Comparison of ENCODE assay signal across 12 cellular contexts in the genomic region with DNA sequence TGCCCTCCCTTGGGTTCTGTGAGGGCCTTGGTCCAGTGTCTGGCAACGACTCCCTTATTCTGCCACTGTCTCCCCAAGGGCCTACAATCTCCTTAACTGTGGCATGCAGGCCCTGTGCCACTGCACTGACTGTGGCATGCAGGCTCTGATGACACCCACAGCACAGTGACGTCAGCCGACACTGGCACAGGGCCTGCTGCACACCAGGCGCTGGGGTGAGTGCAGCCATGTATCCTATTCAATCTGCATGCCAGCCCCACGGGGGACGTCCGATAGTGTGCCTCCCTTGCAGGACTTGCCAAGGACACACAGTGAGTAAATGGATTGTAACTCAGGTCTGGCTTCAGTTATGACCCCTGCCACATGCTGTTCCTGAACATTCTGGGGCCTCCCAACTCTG. TPM values are rescaled to one million over a fixed set of nuclear protein-coding genes. Genes with fewer than 3 reads are reported as not detected.
DNase-seq lines count a peak whose midpoint lies in the region; ATAC-seq and TF ChIP-seq lines count a peak whose summit lies in the region.
"Had no signal": no experiment of that assay in that cellular context is flagged by ENCODE, and none has a peak within 500 bp of the region (broad histone marks: within the 10 kb centered on the region; RNA-seq: fewer than 3 reads in every experiment).

No MANE protein-coding gene starts in this region.

- H3K9ac ChIP-seq in colonic mucosa (ENCODE audit: low read depth in 2 of 2, low read length in 2 of 2), result no peak overlapping the region

- H3K36me3 ChIP-seq in colonic mucosa (no peaks in the 10 kb centered on the region), lower lobe of right lung (no peaks in the 10 kb centered on the region), transverse colon (no peaks in the 10 kb centered on the region)
- H3K36me3 ChIP-seq in CD4-positive, alpha-beta memory T cell (ENCODE audit: insufficient read depth, low read length), result no peaks in the 10 kb centered on the region

- POLR2A ChIA-PET in CD4-positive, alpha-beta memory T cell (lab: Charles Lee; ENCODE audit: partially characterized antibody), result no interaction called here

- no peaks in the 10 kb centered on the region for H3K27me3 Mint-ChIP-seq in CD4-positive, alpha-beta memory T cell

- in situ Hi-C loops in transverse colon (cut with MboI; ENCODE audit: low pct_ligation_motif_present in 1 of 4, low pct_unique_long_range_greater_than_20kb in 1 of 4, low sequenced_read_pairs in 3 of 4), result no loop called here

- no peak for TF ChIP-seq EP300 in transverse colon (IDR thresholded peaks at IDR 0.05; ENCODE audit: low read depth)

- no peak overlapping the region for H3K27ac ChIP-seq in colonic mucosa
- no peak overlapping the region for H3K27ac ChIP-seq in lower lobe of right lung
- peak overlapping the region in 3 of 4 donors; percentile 4 to 71 (median 21) for H3K27ac ChIP-seq in transverse colon
- H3K27ac ChIP-seq in CD4-positive, alpha-beta memory T cell (ENCODE audit: low read depth, low read length), result no peak overlapping the region

- H3K4me1 ChIP-seq in colonic mucosa, result peaks cover 10% of the 10 kb centered on the region
- peaks cover 23% of the 10 kb centered on the region for H3K4me1 ChIP-seq in lower lobe of right lung
- peaks cover 6 to 32% (median 25%) of the 10 kb centered on the region in 4 donors for H3K4me1 ChIP-seq in transverse colon
- H3K4me1 ChIP-seq in CD4-positive, alpha-beta memory T cell (ENCODE audit: insufficient read depth, low read length), result no peaks in the 10 kb centered on the region

- intact Hi-C loops in colonic mucosa (cut with DNase I) (no loop called here), lower lobe of right lung (cut with DNase I) (no loop called here), transverse colon (cut with DNase I; ENCODE audit: low total_unique reads) (no loop called here)
- intact Hi-C loops in CD4-positive, alpha-beta memory T cell (cut with micrococcal nuclease), result no loop called here

- H3K9me3 ChIP-seq in colonic mucosa (no peaks in the 10 kb centered on the region), lower lobe of right lung (no peaks in the 10 kb centered on the region), transverse colon (no peaks in the 10 kb centered on the region)
- no peaks in the 10 kb centered on the region for H3K9me3 ChIP-seq in CD4-positive, alpha-beta memory T cell (ENCODE audit: control insufficient read depth in 1 of 2, low read length in 2 of 2)

- no peaks in the 10 kb centered on the region for H3K9me3 Mint-ChIP-seq in CD4-positive, alpha-beta memory T cell
- H3K9me3 Mint-ChIP-seq: activated T-cell treated with anti-CD3 and anti-CD28 coated beads, Interleukin-2, amount 50 U/mL, for 72 hours had no signal

- CTCF ChIA-PET in CD4-positive, alpha-beta memory T cell (lab: Charles Lee; ENCODE audit: partially characterized antibody), result no interaction called here

- WGBS in transverse colon (ENCODE audit: low coverage in 1 of 2), 2 donors, result 48% methylated on average over 6 of the region's 7 CpGs; no CpG with 5 or more reads in 1 of the 2 donors

- H3K4me1 Mint-ChIP-seq in CD4-positive, alpha-beta memory T cell, result peaks cover 0 to 1% (median 0%) of the 10 kb centered on the region in 4 donors

- peak; percentile 76 for DNase-seq in NCI-H345 (lab: John Stamatoyannopoulos, UW)
- DNase-seq in colonic mucosa, result peak; percentile 37
- peak; percentile 81 for DNase-seq in lower lobe of right lung
- peak; percentile 65 for DNase-seq in transverse colon
- DNase-seq in CD4-positive, alpha-beta memory T cell, result no peak
- no peak for DNase-seq in stimulated activated CD4-positive, alpha-beta T cell treated with anti-CD3 and anti-CD28 coated beads, Interleukin-4, amount 100 ng/mL, for 1 hour
- DNase-seq: activated T-cell treated with anti-CD3 and anti-CD28 coated beads, Interleukin-2, amount 50 U/mL, for 72 hours; GDM1; NK-92 treated with Interleukin-12 subunit alpha and Interleukin-12 subunit beta, amount 100 ng/mL, for 24 hours; stimulated activated naive CD8-positive, alpha-beta T cell treated with anti-CD3 and anti-CD28 coated beads, Interleukin-15, Interleukin-2, amounts not matched to agents 100 U/mL and 50 U/mL, for 24 hours had no signal

- no peaks in the 10 kb centered on the region for H3K27me3 ChIP-seq in colonic mucosa
- H3K27me3 ChIP-seq in lower lobe of right lung (ENCODE audit: low read depth), result no peaks in the 10 kb centered on the region
- no peaks in the 10 kb centered on the region for H3K27me3 ChIP-seq in transverse colon
- no peaks in the 10 kb centered on the region for H3K27me3 ChIP-seq in CD4-positive, alpha-beta memory T cell (ENCODE audit: insufficient read depth, low read length)

- no peaks in the 10 kb centered on the region for H3K36me3 Mint-ChIP-seq in CD4-positive, alpha-beta memory T cell

- H3K4me3 ChIP-seq in colonic mucosa (no peak overlapping the region), lower lobe of right lung (no peak overlapping the region), transverse colon (no peak overlapping the region)
- no peak overlapping the region for H3K4me3 ChIP-seq in CD4-positive, alpha-beta memory T cell (ENCODE audit: low read length in 2 of 2)
- H3K4me3 ChIP-seq: K562 had no signal

- TF ChIP-seq CTCF in colonic mucosa (IDR thresholded peaks at IDR 0.05) (no peak), lower lobe of right lung (IDR thresholded peaks at IDR 0.05) (no peak), transverse colon (IDR thresholded peaks at IDR 0.05) (no peak)

- H3K27ac Mint-ChIP-seq in CD4-positive, alpha-beta memory T cell, result no peak overlapping the region
- H3K27ac Mint-ChIP-seq: activated T-cell treated with anti-CD3 and anti-CD28 coated beads, Interleukin-2, amount 50 U/mL, for 72 hours had no signal

- H3K4me3 Mint-ChIP-seq in CD4-positive, alpha-beta memory T cell, result no peak overlapping the region
- H3K4me3 Mint-ChIP-seq: activated T-cell treated with anti-CD3 and anti-CD28 coated beads, Interleukin-2, amount 50 U/mL, for 72 hours had no signal

- TF ChIP-seq POLR2A in transverse colon (IDR thresholded peaks at IDR 0.05), result no peak

- ATAC-seq in lower lobe of right lung (peak; percentile 77 to 79), GM21737 (IDR thresholded peaks at IDR 0.05; ENCODE audit: unreplicated experiment) (no peak)
- ATAC-seq: activated T-cell treated with anti-CD3 and anti-CD28 coated beads, Interleukin-2, amount 50 U/mL, for 72 hours; K562; stimulated activated naive CD8-positive, alpha-beta T cell treated with anti-CD3 and anti-CD28 coated beads, Interleukin-15, Interleukin-2, amounts not matched to agents 100 U/mL and 50 U/mL, for 24 hours had no signal

RNA-seq across cellular contexts. Expression of a gene that starts 39.8 kb away (rescaled TPM):
- total RNA-seq in colonic mucosa, result 10 to 100 TPM; 21.6 to 24.9 TPM
- total RNA-seq in lower lobe of right lung, result 24.6 TPM
- total RNA-seq in transverse colon, result 10 to 100 TPM; 23.5 to 83.8 (median 61.3) TPM
- under 1 TPM; 0.86 to 0.87 TPM for total RNA-seq in CD4-positive, alpha-beta memory T cell
- under 1 TPM; 0.38 to 0.45 TPM for polyA plus RNA-seq in CD4-positive, alpha-beta memory T cell
- polyA plus RNA-seq: K562 had no signal

RNA-seq across cellular contexts. Expression of a gene that starts 55.6 kb away (rescaled TPM):
- 10 to 100 TPM; 16.9 to 23.8 TPM for total RNA-seq in colonic mucosa
- total RNA-seq in lower lobe of right lung, result 20.1 TPM
- total RNA-seq in transverse colon, result 10 to 100 TPM in 2 of 4 donors, 1 to 10 TPM in 2; 3.2 to 10.2 (median 7.1) TPM
- 10 to 100 TPM; 11.6 to 13.8 TPM for total RNA-seq in CD4-positive, alpha-beta memory T cell
- 10 to 100 TPM; 25.2 to 39.0 TPM for polyA plus RNA-seq in CD4-positive, alpha-beta memory T cell

RNA-seq across cellular contexts. Expression of a gene that starts 59.2 kb away (rescaled TPM):
- total RNA-seq in colonic mucosa (10 to 100 TPM; 15.3 to 23.8 TPM), lower lobe of right lung (14.5 TPM), transverse colon (10 to 100 TPM; 15.0 to 90.0 (median 25.2) TPM)
- total RNA-seq in CD4-positive, alpha-beta memory T cell, result 10 to 100 TPM; 17.1 to 18.9 TPM
- polyA plus RNA-seq in CD4-positive, alpha-beta memory T cell, result 10 to 100 TPM in 1 of 2 donors, 1 to 10 TPM in 1; 9.3 to 16.8 TPM

Comparison
In these comparisons a context has a peak if more than half of its experiments do, and no peak if none do; other contexts are left out.
1. DNase-seq: peak in NCI-H345 (single experiment), colonic mucosa (single experiment), lower lobe of right lung (single experiment) and transverse colon (single experiment); none in CD4-positive, alpha-beta memory T cell (0 of 5) and stimulated activated CD4-positive, alpha-beta T cell treated with anti-CD3 and anti-CD28 coated beads, Interleukin-4, amount 100 ng/mL, for 1 hour (single experiment).
2. H3K27ac ChIP-seq: peak in transverse colon (3 of 4); none in colonic mucosa (single experiment), lower lobe of right lung (single experiment) and CD4-positive, alpha-beta memory T cell (single experiment).
3. RNA of a gene that starts 39.8 kb away (total RNA-seq): 23.5 to 83.8 TPM in transverse colon, 21.6 to 24.9 TPM in colonic mucosa and 24.6 TPM in lower lobe of right lung (single experiment); 0.86 to 0.87 TPM in CD4-positive, alpha-beta memory T cell; every median in the first group is over 10 times any median in the second.